ENCODE assay signal across 8 cellular contexts in the genomic region with DNA sequence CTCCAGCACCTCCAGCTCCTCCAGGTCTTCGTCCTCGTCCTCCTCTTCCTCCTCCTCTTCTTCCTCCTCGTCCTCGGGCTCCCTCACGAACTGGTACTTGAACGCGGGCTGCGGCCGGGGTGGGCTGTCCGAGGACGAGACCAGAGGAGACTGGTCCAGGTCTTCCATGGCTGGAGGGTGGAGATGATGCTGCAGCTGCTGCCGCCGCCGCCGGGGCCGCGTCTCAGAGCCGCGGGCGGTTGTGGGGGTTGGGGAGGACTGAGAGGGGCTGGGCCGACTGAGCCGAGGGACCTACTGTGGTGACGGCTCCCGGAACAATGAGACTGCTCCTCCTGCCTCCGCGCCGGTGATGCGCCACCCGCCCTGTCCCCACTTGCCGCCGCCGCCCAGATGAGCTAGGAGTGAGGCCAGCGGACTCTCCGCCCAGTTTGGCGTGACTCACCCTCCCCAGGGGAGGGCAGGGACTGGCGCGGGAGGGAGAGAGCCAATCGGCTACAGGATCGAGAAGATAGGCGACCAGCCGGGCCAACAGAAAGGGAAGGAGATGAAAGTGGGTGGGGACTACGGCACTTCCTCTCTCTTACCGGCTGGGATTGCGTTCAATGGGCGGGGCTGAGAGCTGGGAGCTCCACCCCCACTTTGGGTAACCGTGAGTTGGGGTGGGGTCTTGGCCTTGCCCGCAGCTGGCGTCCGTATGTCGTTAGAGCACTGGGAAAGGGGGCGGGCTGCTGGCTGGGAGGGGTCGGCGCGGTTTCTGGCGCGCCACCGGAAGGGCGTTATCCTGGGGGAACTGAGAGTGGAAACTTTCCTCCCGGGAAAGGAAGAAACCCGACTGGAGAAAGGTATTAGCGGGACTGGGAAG. TPM values are rescaled to one million over a fixed set of nuclear protein-coding genes. Genes with fewer than 3 reads are reported as not detected.
A peak's percentile ranks its signal among the peaks of the same experiment; 100 is the strongest.
DNase-seq lines count a peak whose midpoint lies in the region; ATAC-seq and TF ChIP-seq lines count a peak whose summit lies in the region.

A gene with protein sequence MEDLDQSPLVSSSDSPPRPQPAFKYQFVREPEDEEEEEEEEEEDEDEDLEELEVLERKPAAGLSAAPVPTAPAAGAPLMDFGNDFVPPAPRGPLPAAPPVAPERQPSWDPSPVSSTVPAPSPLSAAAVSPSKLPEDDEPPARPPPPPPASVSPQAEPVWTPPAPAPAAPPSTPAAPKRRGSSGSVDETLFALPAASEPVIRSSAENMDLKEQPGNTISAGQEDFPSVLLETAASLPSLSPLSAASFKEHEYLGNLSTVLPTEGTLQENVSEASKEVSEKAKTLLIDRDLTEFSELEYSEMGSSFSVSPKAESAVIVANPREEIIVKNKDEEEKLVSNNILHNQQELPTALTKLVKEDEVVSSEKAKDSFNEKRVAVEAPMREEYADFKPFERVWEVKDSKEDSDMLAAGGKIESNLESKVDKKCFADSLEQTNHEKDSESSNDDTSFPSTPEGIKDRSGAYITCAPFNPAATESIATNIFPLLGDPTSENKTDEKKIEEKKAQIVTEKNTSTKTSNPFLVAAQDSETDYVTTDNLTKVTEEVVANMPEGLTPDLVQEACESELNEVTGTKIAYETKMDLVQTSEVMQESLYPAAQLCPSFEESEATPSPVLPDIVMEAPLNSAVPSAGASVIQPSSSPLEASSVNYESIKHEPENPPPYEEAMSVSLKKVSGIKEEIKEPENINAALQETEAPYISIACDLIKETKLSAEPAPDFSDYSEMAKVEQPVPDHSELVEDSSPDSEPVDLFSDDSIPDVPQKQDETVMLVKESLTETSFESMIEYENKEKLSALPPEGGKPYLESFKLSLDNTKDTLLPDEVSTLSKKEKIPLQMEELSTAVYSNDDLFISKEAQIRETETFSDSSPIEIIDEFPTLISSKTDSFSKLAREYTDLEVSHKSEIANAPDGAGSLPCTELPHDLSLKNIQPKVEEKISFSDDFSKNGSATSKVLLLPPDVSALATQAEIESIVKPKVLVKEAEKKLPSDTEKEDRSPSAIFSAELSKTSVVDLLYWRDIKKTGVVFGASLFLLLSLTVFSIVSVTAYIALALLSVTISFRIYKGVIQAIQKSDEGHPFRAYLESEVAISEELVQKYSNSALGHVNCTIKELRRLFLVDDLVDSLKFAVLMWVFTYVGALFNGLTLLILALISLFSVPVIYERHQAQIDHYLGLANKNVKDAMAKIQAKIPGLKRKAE (minus strand): TSS at position 319 of the 862 bp plus-strand sequence. CDS start 151 bp downstream, at position 168.

- ATAC-seq in DND-41 (ENCODE audit: insufficient read depth, low read depth): peak; percentile 84
- ATAC-seq in GM21825 (IDR thresholded peaks at IDR 0.05; ENCODE audit: unreplicated experiment): peak; percentile 78

- H3K9ac ChIP-seq in DND-41 (ENCODE audit: low read depth, low read length) (peak within 1 kb of the TSS; percentile 79), Karpas-422 (ENCODE audit: low read length) (peak within 1 kb of the TSS; percentile 86)

- peaks cover 19% of the 10 kb centered on the region for H3K36me3 ChIP-seq in DND-41 (ENCODE audit: insufficient read depth, low read length)
- peaks cover 7% of the 10 kb centered on the region; the same call in 1 of the 2 replicates for H3K36me3 ChIP-seq in Karpas-422 (ENCODE audit: insufficient read depth, low read length)
- H3K36me3 ChIP-seq in esophagus squamous epithelium: no peaks in the 10 kb centered on the region

- H4K20me1 ChIP-seq in DND-41 (ENCODE audit: insufficient read depth, low read length): peaks cover 29% of the 10 kb centered on the region
- H4K20me1 ChIP-seq in Karpas-422 (ENCODE audit: insufficient read depth, low read depth, low read length): no peaks in the 10 kb centered on the region

- WGBS in esophagus squamous epithelium, 2 donors: 0 to 2% methylated on average over 7 to 12 of the region's 61 CpGs

- H3K27me3 ChIP-seq in DND-41 (ENCODE audit: insufficient read depth, low read length, poor library complexity) (no peaks in the 10 kb centered on the region), Karpas-422 (ENCODE audit: low read length) (no peaks in the 10 kb centered on the region), esophagus squamous epithelium (no peaks in the 10 kb centered on the region)

- no peaks in the 10 kb centered on the region for H3K9me2 ChIP-seq in Karpas-422 (replicated peaks; ENCODE audit: insufficient read depth, low read length)

- peak; percentile 20 for TF ChIP-seq CTCF in DND-41 (IDR thresholded peaks at IDR 0.05; ENCODE audit: borderline replicate concordance, extremely low read depth, low read length, poor library complexity, severe bottlenecking)
- peak in 4 of 6 experiments; percentile 4 to 41 (median 36) for TF ChIP-seq CTCF in esophagus squamous epithelium (IDR thresholded peaks at IDR 0.05)

- no peaks in the 10 kb centered on the region for H3K9me3 ChIP-seq in DND-41 (ENCODE audit: insufficient read depth, low read length, severe bottlenecking)
- H3K9me3 ChIP-seq in Karpas-422 (ENCODE audit: low read length): no peaks in the 10 kb centered on the region
- no peaks in the 10 kb centered on the region for H3K9me3 ChIP-seq in esophagus squamous epithelium

- TF ChIP-seq POLR2A in esophagus squamous epithelium (IDR thresholded peaks at IDR 0.05): peak in 3 of 4 donors; percentile 99 to 100 (median 99)

- H3K4me3 ChIP-seq in DND-41 (ENCODE audit: low read depth in 1 of 2, low read length in 2 of 2) (peak within 1 kb of the TSS; percentile 76 to 82), Karpas-422 (ENCODE audit: low read length) (peak within 1 kb of the TSS; percentile 93), esophagus squamous epithelium (peak within 1 kb of the TSS; percentile 81 to 98 (median 94))

- intact Hi-C loops in esophagus squamous epithelium (cut with DNase I): loop anchor here (2.0 kb wide), 1 partner anchor 118 kb away; no protein-coding TSS in a partner anchor

- H3K27ac ChIP-seq in DND-41 (ENCODE audit: low read length) (peak within 1 kb of the TSS; percentile 92), Karpas-422 (ENCODE audit: low read length) (peak within 1 kb of the TSS; percentile 90), esophagus squamous epithelium (peak within 1 kb of the TSS; percentile 99 to 100 (median 100))

- H3K4me2 ChIP-seq in DND-41 (ENCODE audit: insufficient read depth, low read length) (peak within 1 kb of the TSS; percentile 82), Karpas-422 (ENCODE audit: low read depth, low read length, poor library complexity, severe bottlenecking) (peak within 1 kb of the TSS; percentile 96)

- peaks cover 75% of the 10 kb centered on the region for H3K79me2 ChIP-seq in DND-41 (ENCODE audit: insufficient read depth, low read length)
- H3K79me2 ChIP-seq in Karpas-422 (ENCODE audit: low read length): peaks cover 42% of the 10 kb centered on the region

- DNase-seq in DND-41 (peak; percentile 99), Karpas-422 (peak; percentile 99), RKO (ENCODE audit: low spot score) (peak; percentile 99), activated T-helper 1 cell treated with Interleukin-2 at 50 U/mL for 16 hours (ENCODE audit: low read depth) (peak; percentile 98), esophagus squamous epithelium (lab: John Stamatoyannopoulos, UW) (peak; percentile 95), myocyte (ENCODE audit: low read depth) (peak; percentile 100)
- DNase-seq in stimulated activated CD8-positive, alpha-beta memory T cell treated with anti-CD3 and anti-CD28 coated beads, Interleukin-7, amount 100 ng/mL, for 48 hours (ENCODE audit: extremely low read depth in 1 of 2, low read depth in 1 of 2): peak; percentile 99

- H2AFZ ChIP-seq in DND-41 (ENCODE audit: low read depth, low read length) (peak within 1 kb of the TSS; percentile 87), Karpas-422 (ENCODE audit: low read length) (peak within 1 kb of the TSS; percentile 44; the same call in 1 of the 2 replicates)

- H3K4me1 ChIP-seq in DND-41 (ENCODE audit: insufficient read depth, low read length) (peaks cover 63% of the 10 kb centered on the region), Karpas-422 (ENCODE audit: low read length) (peaks cover 56% of the 10 kb centered on the region), esophagus squamous epithelium (peaks cover 22 to 54% (median 23%) of the 10 kb centered on the region in 3 donors)

RNA-seq across cellular contexts. Expression of the gene that starts here (rescaled TPM):
- 72.3 and 109 TPM in 2 replicates for total RNA-seq in Karpas-422 (2014; rRNA removed; shearing (Covaris generic); ENCODE audit: low replicate concordance)
- 100 to 1,000 TPM in 3 of 4 donors, 10 to 100 TPM in 1; 95.8 to 179 (median 129) TPM for total RNA-seq in esophagus squamous epithelium
- total RNA-seq in myocyte: 808 and 1,025 TPM in 2 replicates
- 845 TPM for polyA plus RNA-seq in myocyte (2012)

Comparison
In these comparisons a context has a peak if more than half of its experiments do, and no peak if none do; other contexts are left out.
1. Peak in every context shown above with its lines: DNase-seq, ATAC-seq, H3K4me3 ChIP-seq and H3K27ac ChIP-seq.